8 cellular contexts compared by ENCODE assay signal in the genomic region with DNA sequence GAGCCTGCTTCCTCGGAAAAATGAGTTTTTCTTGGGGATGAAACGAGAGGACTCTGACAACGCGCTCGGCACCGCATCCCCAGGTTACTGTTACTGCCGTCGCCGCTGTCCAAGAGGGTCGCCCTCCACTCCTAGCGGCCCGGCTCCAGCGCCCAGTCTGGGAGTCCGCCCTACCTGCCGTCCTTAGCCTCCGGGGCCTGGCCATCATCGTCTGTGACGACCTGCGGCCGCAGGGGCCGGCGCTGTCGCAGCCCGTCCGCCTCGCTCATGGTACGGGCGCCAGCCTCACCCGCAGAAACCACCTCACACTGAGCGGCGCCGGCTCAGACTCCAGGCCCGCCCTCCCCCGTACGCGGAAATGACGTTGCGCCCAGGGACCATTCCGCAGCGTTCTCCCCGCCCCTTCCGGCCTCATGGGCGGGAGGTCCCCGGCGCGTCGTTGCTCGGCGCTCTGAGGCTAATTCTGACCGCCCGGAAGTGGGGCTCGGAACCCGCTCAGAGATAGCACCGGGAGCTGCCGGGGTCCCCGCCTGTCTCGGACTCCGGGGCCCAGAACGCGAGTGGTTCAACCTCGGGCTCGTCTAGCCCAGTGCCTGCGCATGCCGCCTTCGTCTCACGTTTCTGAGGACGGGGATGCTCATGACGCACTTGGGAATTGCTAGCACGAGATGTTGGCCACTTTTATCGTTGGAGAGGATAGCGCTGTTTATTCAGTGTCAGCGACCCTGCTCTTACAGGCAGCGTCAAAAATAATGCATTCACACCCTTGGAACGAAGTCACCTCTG. TPM values are rescaled to one million over a fixed set of nuclear protein-coding genes. Genes with fewer than 3 reads are reported as not detected.
DNase-seq lines count a peak whose midpoint lies in the region; ATAC-seq and TF ChIP-seq lines count a peak whose summit lies in the region.

Gene APMAP (minus strand): TSS at position 332 of the 786 bp plus-strand sequence. CDS start 63 bp downstream, at position 269.

- H3K27ac Mint-ChIP-seq in activated T-cell treated with anti-CD3 and anti-CD28 coated beads, Interleukin-2, amount 50 U/mL, for 72 hours = peak within 1 kb of the TSS; percentile 95

- intact Hi-C loops in Panc1 (cut with micrococcal nuclease; ENCODE audit: unreplicated experiment) = loop anchor here (5.0 to 10.0 kb wide), 3 partner anchors 205 to 405 kb away; partner anchors contain the start of gene ENTPD6
- intact Hi-C loops in esophagus muscularis mucosa (cut with DNase I) = loop anchor here (5.0 to 10.0 kb wide), 4 partner anchors 205 to 400 kb away; partner anchors contain the start of genes ABHD12, ENTPD6 and PYGB

- CTCF ChIA-PET in Panc1 (lab: Charles Lee) = no interaction called here

- under 1% methylated on average over 37 of the region's 74 CpGs for WGBS in esophagus muscularis mucosa

- H3K27me3 ChIP-seq in Panc1 (ENCODE audit: control insufficient read depth, insufficient read depth, low read length) (no peaks in the 10 kb centered on the region), esophagus muscularis mucosa (no peaks in the 10 kb centered on the region)

- peaks cover 6 to 9% of the 10 kb centered on the region in 2 donors for H3K36me3 Mint-ChIP-seq in activated T-cell treated with anti-CD3 and anti-CD28 coated beads, Interleukin-2, amount 50 U/mL, for 72 hours (ENCODE audit: insufficient read depth in 2 of 2)

- POLR2A ChIA-PET in Panc1 (lab: Charles Lee) = interaction anchor here (0.7 kb wide), 1 partner anchor 258 kb away, joined by 3 read pairs; no protein-coding TSS in a partner anchor

- TF ChIP-seq POLR2A in esophagus muscularis mucosa (IDR thresholded peaks at IDR 0.05; ENCODE audit: low read depth) = peak; percentile 94

- H3K9me3 Mint-ChIP-seq in activated T-cell treated with anti-CD3 and anti-CD28 coated beads, Interleukin-2, amount 50 U/mL, for 72 hours = no peaks in the 10 kb centered on the region

- H3K4me1 Mint-ChIP-seq in activated T-cell treated with anti-CD3 and anti-CD28 coated beads, Interleukin-2, amount 50 U/mL, for 72 hours (ENCODE audit: low read depth) = peaks cover 66% of the 10 kb centered on the region

- H3K4me3 ChIP-seq in Panc1 (ENCODE audit: low read depth in 2 of 2, low read length in 2 of 2) = peak within 1 kb of the TSS; percentile 82 to 87
- H3K4me3 ChIP-seq in esophagus muscularis mucosa = peak within 1 kb of the TSS; percentile 68 to 93 (median 82)

- ATAC-seq in GM21723 (IDR thresholded peaks at IDR 0.05; ENCODE audit: unreplicated experiment) (peak; percentile 95), Panc1 (peak; percentile 96)
- peak; percentile 96 to 97 for ATAC-seq in activated T-cell treated with anti-CD3 and anti-CD28 coated beads, Interleukin-2, amount 50 U/mL, for 72 hours (replicated peaks in 1 of 2)

- no peak for TF ChIP-seq CTCF in Panc1 (IDR thresholded peaks at IDR 0.05)
- TF ChIP-seq CTCF in esophagus muscularis mucosa (IDR thresholded peaks at IDR 0.05) = no peak

- DNase-seq in DMS79 treated with DMSO at 0.1 percent for 48 hours (lab: John Stamatoyannopoulos, UW) = peak; percentile 86
- DNase-seq in KBM-7 = peak; percentile 93
- no peak for DNase-seq in Panc1 (ENCODE audit: low read depth, low spot score)
- DNase-seq in activated T-cell treated with anti-CD3 and anti-CD28 coated beads, Interleukin-2, amount 50 U/mL, for 72 hours = peak; percentile 97 to 99
- peak; percentile 99 for DNase-seq in esophagus muscularis mucosa (ENCODE audit: extremely low spot score)
- peak; percentile 96 for DNase-seq in myocyte (ENCODE audit: low read depth)
- peak; percentile 90 to 93 for DNase-seq in stimulated activated CD8-positive, alpha-beta memory T cell treated with anti-CD3 and anti-CD28 coated beads, Interleukin-7, amount 100 ng/mL, for 48 hours (ENCODE audit: extremely low read depth in 1 of 2, low read depth in 1 of 2)

- H3K9me3 ChIP-seq in Panc1 (ENCODE audit: control insufficient read depth, insufficient read depth, low read depth, low read length) (no peaks in the 10 kb centered on the region), esophagus muscularis mucosa (no peaks in the 10 kb centered on the region)

- no TSS peak for BruUV-seq in Panc1 (replicated peaks; lab: Mats Ljungman, UMichigan)

- no peak for TF ChIP-seq EP300 in esophagus muscularis mucosa (IDR thresholded peaks at IDR 0.05)

- in situ Hi-C loops in KBM-7 (cut with MboI; ENCODE audit: low pct_unique_long_range_greater_than_20kb, low sequenced_read_pairs) = loop anchor here (10.0 to 25.0 kb wide), 2 partner anchors 72 to 195 kb away; partner anchors contain the start of gene ENTPD6
- in situ Hi-C loops in Panc1 (cut with HindIII; ENCODE audit: low pct_unique_long_range_greater_than_20kb, low sequenced_read_pairs) = no loop called here

- peak within 1 kb of the TSS; percentile 86 to 96 for H3K4me3 Mint-ChIP-seq in activated T-cell treated with anti-CD3 and anti-CD28 coated beads, Interleukin-2, amount 50 U/mL, for 72 hours

- H3K27ac ChIP-seq in Panc1 (ENCODE audit: low read length) (peak within 1 kb of the TSS; percentile 99), esophagus muscularis mucosa (replicated peaks in 1 of 4) (peak within 1 kb of the TSS; percentile 88 to 95 (median 93))

- no peaks in the 10 kb centered on the region for H3K27me3 Mint-ChIP-seq in activated T-cell treated with anti-CD3 and anti-CD28 coated beads, Interleukin-2, amount 50 U/mL, for 72 hours (ENCODE audit: low read depth)

- H3K4me1 ChIP-seq in Panc1 (ENCODE audit: control insufficient read depth, insufficient read depth, low read length) (peaks cover 47% of the 10 kb centered on the region), esophagus muscularis mucosa (peaks cover 44 to 66% (median 54%) of the 10 kb centered on the region in 4 donors)

- no peaks in the 10 kb centered on the region; the same call in 1 of the 2 replicates for H3K36me3 ChIP-seq in Panc1 (ENCODE audit: control insufficient read depth, insufficient read depth, low read length)
- H3K36me3 ChIP-seq in esophagus muscularis mucosa = no peaks in the 10 kb centered on the region

RNA-seq across cellular contexts. Expression of gene APMAP, which starts in this region (rescaled TPM):
- total RNA-seq in Panc1 (2021; ENCODE audit: unreplicated experiment) = 165 TPM
- polyA plus RNA-seq in Panc1 (2012; ENCODE audit: insufficient read length) = 147 TPM
- 10 to 100 TPM; 65.2 to 70.2 TPM for total RNA-seq in activated T-cell treated with anti-CD3 and anti-CD28 coated beads, Interleukin-2, amount 50 U/mL, for 72 hours
- 10 to 100 TPM; 21.6 to 35.6 (median 32.5) TPM for total RNA-seq in esophagus muscularis mucosa
- total RNA-seq in myocyte = 59.8 and 70.5 TPM in 2 replicates
- 75.1 TPM for polyA plus RNA-seq in myocyte (2012)
